ENCODE assay signal across 11 cellular contexts in the genomic region with DNA sequence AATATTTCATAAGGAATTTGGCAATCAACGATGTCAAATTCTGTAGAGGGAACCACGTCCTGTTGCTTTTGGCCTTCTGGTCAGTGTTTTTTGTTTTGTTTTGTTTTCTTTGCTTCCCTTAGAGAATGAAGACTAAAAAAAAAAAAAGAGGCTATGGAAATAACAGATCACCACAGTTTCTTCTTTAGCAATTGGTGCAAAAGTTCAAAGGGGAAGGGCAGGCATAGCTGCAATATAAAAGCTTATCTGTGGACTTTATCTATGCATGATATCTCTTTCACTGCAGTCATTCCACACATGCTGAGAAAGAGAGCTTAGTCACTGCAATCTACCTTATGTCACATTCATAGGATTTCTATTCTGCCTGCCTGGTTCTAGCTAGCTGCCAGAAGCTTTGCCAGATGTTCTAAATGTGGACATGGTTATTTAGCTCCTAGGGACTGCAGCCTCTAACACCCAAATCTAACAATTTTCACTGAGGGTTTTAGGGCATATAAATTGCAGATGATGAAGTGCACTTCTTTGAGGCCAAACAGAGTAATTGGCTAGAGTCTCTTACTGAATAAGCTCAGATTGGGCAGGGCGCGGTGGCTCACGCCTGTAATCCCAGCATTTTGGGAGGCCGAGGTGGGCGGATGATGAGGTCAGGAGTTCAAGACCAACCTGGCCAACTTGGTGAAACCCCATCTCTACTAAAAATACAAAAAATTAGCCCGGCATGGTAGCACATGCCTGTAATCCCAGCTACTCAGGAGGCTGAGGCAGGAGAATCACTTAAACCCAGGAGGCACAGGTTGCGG.
DNase-seq lines count a peak whose midpoint lies in the region; ATAC-seq and TF ChIP-seq lines count a peak whose summit lies in the region.
"Had no signal": no experiment of that assay in that cellular context is flagged by ENCODE, and none has a peak within 500 bp of the region (broad histone marks: within the 10 kb centered on the region; RNA-seq: fewer than 3 reads in every experiment).

No MANE protein-coding gene starts in this region.

- POLR2A ChIA-PET in SK-N-SH (lab: Yijun Ruan, JAX), result no interaction called here

- H3K4me1 ChIP-seq in SK-N-SH (ENCODE audit: control insufficient read depth in 1 of 2, insufficient read depth in 2 of 2, low read depth in 1 of 2, low read length in 1 of 2) (no peaks in the 10 kb centered on the region), foreskin keratinocyte (no peaks in the 10 kb centered on the region)

- H2AFZ ChIP-seq in SK-N-SH (ENCODE audit: low read depth), result no peak overlapping the region

- DNase-seq in GM04504 (ENCODE audit: low read depth) (peak; percentile 66), SK-N-SH (peak; percentile 15), foreskin keratinocyte (peak; percentile 20 to 63), sciatic nerve (ENCODE audit: low spot score) (no peak), HuH-7.5 (ENCODE audit: low spot score) (no peak), posterior cingulate gyrus (no peak), AML-193 (lab: John Stamatoyannopoulos, UW) (no peak)
- DNase-seq: activated CD4-positive, alpha-beta T cell treated with anti-CD3 and anti-CD28 coated beads, Interleukin-2, amount 10 ng/mL, durations not matched to agents 24 days and 14 days; anterior cingulate cortex; HCEC 1CT had no signal

- H3F3A ChIP-seq in SK-N-SH (replicated peaks; ENCODE audit: insufficient read depth), result no peaks in the 10 kb centered on the region

- 64% methylated on average over 9 of the region's 9 CpGs for WGBS in SK-N-SH (ENCODE audit: low lambda C conversion rate)

- H3K27ac ChIP-seq in SK-N-SH (ENCODE audit: low read depth in 2 of 2, low read length in 1 of 2), result peak overlapping the region in 1 of 2 experiments; percentile 69; a peak in 2 of 4 replicates
- no peak overlapping the region for H3K27ac ChIP-seq in foreskin keratinocyte

- no peaks in the 10 kb centered on the region for H3K9me3 ChIP-seq in SK-N-SH

- H3K27me3 ChIP-seq in SK-N-SH (ENCODE audit: insufficient read depth) (no peaks in the 10 kb centered on the region), foreskin keratinocyte (no peaks in the 10 kb centered on the region)

- no peaks in the 10 kb centered on the region for H3K9me2 ChIP-seq in SK-N-SH

- TF ChIP-seq RAD21 in SK-N-SH (IDR thresholded peaks at IDR 0.05; ENCODE audit: low read length), result no peak

- H3K36me3 ChIP-seq in SK-N-SH (replicated peaks in 1 of 2; ENCODE audit: control insufficient read depth in 1 of 2, insufficient read depth in 2 of 2, low read length in 1 of 2), result no peaks in the 10 kb centered on the region

- no peak overlapping the region for H3K9ac ChIP-seq in SK-N-SH

- H3K4me3 ChIP-seq in SK-N-SH (ENCODE audit: low read depth in 2 of 2, low read length in 1 of 2), result no peak overlapping the region

- H3K79me2 ChIP-seq in SK-N-SH (ENCODE audit: insufficient read depth), result no peaks in the 10 kb centered on the region

- ATAC-seq in foreskin keratinocyte (peak; percentile 48), sciatic nerve (peak; percentile 95), HG03039 (IDR thresholded peaks at IDR 0.05; ENCODE audit: unreplicated experiment) (no peak)

- TF ChIP-seq EP300 in SK-N-SH (IDR thresholded peaks at IDR 0.05; ENCODE audit: borderline replicate concordance in 1 of 2, low read depth in 1 of 2, low read length in 1 of 2), result no peak

- intact Hi-C loops in sciatic nerve (cut with DNase I) (no loop called here), posterior cingulate gyrus (cut with DNase I) (no loop called here)

- no peaks in the 10 kb centered on the region for H4K20me1 ChIP-seq in SK-N-SH (ENCODE audit: insufficient read depth)

- TF ChIP-seq CTCF in SK-N-SH (IDR thresholded peaks at IDR 0.05) (no peak), foreskin keratinocyte (conservative IDR thresholded peaks at IDR 0.05) (no peak)

- CTCF ChIA-PET in SK-N-SH (lab: Yijun Ruan, JAX), result interaction anchor here (0.7 to 1.6 kb wide), 3 partner anchors 14 to 752 kb away, joined by 3 read pairs; no protein-coding TSS in a partner anchor

- H3K4me2 ChIP-seq in SK-N-SH, result no peak overlapping the region

TF ChIP-seq in SK-N-SH, 30 proteins besides CTCF, POLR2A, EP300 and RAD21:
- TF ChIP-seq EZH2phosphoT487 (IDR thresholded peaks at IDR 0.05; ENCODE audit: borderline replicate concordance, low read depth), result no peak
- TF ChIP-seq NFIC (IDR thresholded peaks at IDR 0.05; ENCODE audit: borderline replicate concordance), result no peak
- TF ChIP-seq ELF1 (IDR thresholded peaks at IDR 0.05), result no peak
- peak; percentile 72 for TF ChIP-seq TCF12 (IDR thresholded peaks at IDR 0.05)
- TF ChIP-seq GATA2 (CRISPR knock-in tag; IDR thresholded peaks at IDR 0.05), result peak; percentile 55; the same call in 1 of the 2 replicates
- TF ChIP-seq, protein P1, sequence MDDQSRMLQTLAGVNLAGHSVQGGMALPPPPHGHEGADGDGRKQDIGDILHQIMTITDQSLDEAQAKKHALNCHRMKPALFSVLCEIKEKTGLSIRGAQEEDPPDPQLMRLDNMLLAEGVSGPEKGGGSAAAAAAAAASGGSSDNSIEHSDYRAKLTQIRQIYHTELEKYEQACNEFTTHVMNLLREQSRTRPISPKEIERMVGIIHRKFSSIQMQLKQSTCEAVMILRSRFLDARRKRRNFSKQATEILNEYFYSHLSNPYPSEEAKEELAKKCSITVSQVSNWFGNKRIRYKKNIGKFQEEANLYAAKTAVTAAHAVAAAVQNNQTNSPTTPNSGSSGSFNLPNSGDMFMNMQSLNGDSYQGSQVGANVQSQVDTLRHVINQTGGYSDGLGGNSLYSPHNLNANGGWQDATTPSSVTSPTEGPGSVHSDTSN (IDR thresholded peaks at IDR 0.05), result peak; percentile 17; the same call in 1 of the 2 replicates
- TF ChIP-seq YY1 (IDR thresholded peaks at IDR 0.05; ENCODE audit: low read depth), result no peak
- peak; percentile 23; the same call in 1 of the 2 replicates for TF ChIP-seq RCOR1 (IDR thresholded peaks at IDR 0.05; ENCODE audit: low read length)
- TF ChIP-seq MXI1 (IDR thresholded peaks at IDR 0.05; ENCODE audit: low read depth, low read length), result no peak
- peak; percentile 47 for TF ChIP-seq JUND (IDR thresholded peaks at IDR 0.05)
- TF ChIP-seq IRF3 (IDR thresholded peaks at IDR 0.05; ENCODE audit: low read depth, low read length), result no peak
- TF ChIP-seq TEAD4 (IDR thresholded peaks at IDR 0.05; ENCODE audit: borderline replicate concordance, insufficient read depth), result 0 out of 2 replicates have a peak, but pooled peaks have one; percentile 26
- no peak for TF ChIP-seq NRF1 (IDR thresholded peaks at IDR 0.05; ENCODE audit: low read depth, low read length)
- no peak for TF ChIP-seq MEF2A (IDR thresholded peaks at IDR 0.05; ENCODE audit: borderline replicate concordance, low read depth)
- no peak for TF ChIP-seq RFX5 (IDR thresholded peaks at IDR 0.05; ENCODE audit: low read length)
- TF ChIP-seq POLR2AphosphoS5 (IDR thresholded peaks at IDR 0.05; ENCODE audit: low read depth, low read length), result no peak
- TF ChIP-seq FOSL2 (IDR thresholded peaks at IDR 0.05; ENCODE audit: borderline replicate concordance, low read depth), result peak; percentile 38; the same call in 1 of the 2 replicates

Comparison
In these comparisons a context has a peak if more than half of its experiments do, and no peak if none do; other contexts are left out.
1. DNase-seq: peak in GM04504 (single experiment), SK-N-SH (single experiment) and foreskin keratinocyte (2 of 2); none in sciatic nerve (single experiment), HuH-7.5 (single experiment), posterior cingulate gyrus (0 of 10) and AML-193 (0 of 2).